13 cellular contexts compared by ENCODE assay signal in genomic region chr17:59763861-59764260, GRCh38. TPM values are rescaled to one million over a fixed set of nuclear protein-coding genes. Genes with fewer than 3 reads are reported as not detected.
DNase-seq lines count a peak whose midpoint lies in the region; ATAC-seq and TF ChIP-seq lines count a peak whose summit lies in the region.
"Had no signal": no experiment of that assay in that cellular context is flagged by ENCODE, and none has a peak within 500 bp of the region (broad histone marks: within the 10 kb centered on the region; RNA-seq: fewer than 3 reads in every experiment).

No MANE protein-coding gene starts in this region.

- H3K4ac ChIP-seq in mesendoderm (ENCODE audit: low read depth, low read length): no peak overlapping the region

- CTCF ChIA-PET in CD8-positive, alpha-beta memory T cell (lab: Charles Lee): interaction anchor here (1.5 kb wide), 1 partner anchor 10 kb away, joined by 7 read pairs; no protein-coding TSS in a partner anchor

- H3K9me3 ChIP-seq in CD8-positive, alpha-beta memory T cell (ENCODE audit: low read length): no peaks in the 10 kb centered on the region
- H3K9me3 ChIP-seq: upper lobe of right lung had no signal

- TF ChIP-seq CTCF in KMS-11 (conservative IDR thresholded peaks at IDR 0.05; ENCODE audit: low read depth, low read length): no peak

- peaks cover 9 to 19% (median 12%) of the 10 kb centered on the region in 3 donors for H3K4me1 Mint-ChIP-seq in CD8-positive, alpha-beta memory T cell

- no peaks in the 10 kb centered on the region for H4K20me1 ChIP-seq in KMS-11 (ENCODE audit: insufficient read depth)

- peaks cover 0 to 7% (median 0%) of the 10 kb centered on the region in 5 donors for H3K9me3 Mint-ChIP-seq in CD8-positive, alpha-beta memory T cell

- H3K4me2 ChIP-seq in KMS-11 (peak overlapping the region; percentile 76), mesendoderm (ENCODE audit: low read length) (no peak overlapping the region)

- H3K4me1 ChIP-seq in KMS-11 (ENCODE audit: low read depth, poor library complexity, severe bottlenecking): peaks cover 45% of the 10 kb centered on the region
- peaks cover 3% of the 10 kb centered on the region for H3K4me1 ChIP-seq in mesendoderm (ENCODE audit: control insufficient read depth, low read depth, low read length)
- H3K4me1 ChIP-seq in CD8-positive, alpha-beta memory T cell (ENCODE audit: insufficient read depth, low read length): peaks cover 3% of the 10 kb centered on the region

- peak overlapping the region; percentile 39; the same call in 1 of the 2 replicates for H3K9ac ChIP-seq in KMS-11
- H3K9ac ChIP-seq in mesendoderm (ENCODE audit: low read length): no peak overlapping the region

- no peak overlapping the region for H3K18ac ChIP-seq in mesendoderm (ENCODE audit: low read length)

- H3K79me2 ChIP-seq in KMS-11 (ENCODE audit: insufficient read depth, low read depth) (no peaks in the 10 kb centered on the region), mesendoderm (ENCODE audit: control insufficient read depth, insufficient read depth, low read length) (no peaks in the 10 kb centered on the region)

- POLR2A ChIA-PET in CD8-positive, alpha-beta memory T cell (lab: Charles Lee): no interaction called here

- no peak overlapping the region for H2AK5ac ChIP-seq in mesendoderm (ENCODE audit: low read length)

- DNase-seq in Daoy (ENCODE audit: low read depth): peak; percentile 47
- peak; percentile 63 for DNase-seq in astrocyte of the hippocampus (ENCODE audit: low read depth, low spot score)
- peak; percentile 43 for DNase-seq in mesendoderm
- no peak for DNase-seq in NCI-H69 (lab: John Stamatoyannopoulos, UW)
- no peak for DNase-seq in CD8-positive, alpha-beta memory T cell
- DNase-seq in SHP77 treated with DMSO at 0.1 percent for 48 hours (lab: John Stamatoyannopoulos, UW): no peak
- DNase-seq: activated gamma-delta T cell, DMS53, kidney, posterior cingulate gyrus, upper lobe of right lung had no signal

- no peak overlapping the region for H3K56ac ChIP-seq in mesendoderm (ENCODE audit: low read length)

- no peak overlapping the region for H2BK120ac ChIP-seq in mesendoderm (ENCODE audit: low read depth, low read length)

- H3K27ac ChIP-seq in KMS-11 (peak overlapping the region; percentile 72), mesendoderm (ENCODE audit: low read depth, low read length) (no peak overlapping the region)
- H3K27ac ChIP-seq in CD8-positive, alpha-beta memory T cell (ENCODE audit: low read depth, low read length): no peak overlapping the region
- H3K27ac ChIP-seq: upper lobe of right lung had no signal

- H3K4me3 Mint-ChIP-seq in CD8-positive, alpha-beta memory T cell: no peak overlapping the region

- no peak overlapping the region for H4K8ac ChIP-seq in mesendoderm (ENCODE audit: low read depth, low read length)

- H3K4me3 ChIP-seq in KMS-11 (IDR thresholded peaks at IDR 0.05; ENCODE audit: insufficient read depth, low read depth, low read length) (no peak overlapping the region), mesendoderm (ENCODE audit: low read length) (no peak overlapping the region)
- H3K4me3 ChIP-seq in CD8-positive, alpha-beta memory T cell (ENCODE audit: low read length): no peak overlapping the region
- H3K4me3 ChIP-seq: upper lobe of right lung had no signal

- H4K5ac ChIP-seq in mesendoderm (ENCODE audit: low read length): no peak overlapping the region

- H2AFZ ChIP-seq in KMS-11 (ENCODE audit: low read depth): no peak overlapping the region

- no peak overlapping the region for H3K23ac ChIP-seq in mesendoderm (ENCODE audit: low read length)

- no peak overlapping the region for H3K27ac Mint-ChIP-seq in CD8-positive, alpha-beta memory T cell

- H3K27me3 ChIP-seq in KMS-11 (ENCODE audit: insufficient read depth, low read depth): no peaks in the 10 kb centered on the region
- no peaks in the 10 kb centered on the region for H3K27me3 ChIP-seq in mesendoderm (ENCODE audit: insufficient read depth, low read length, poor library complexity)
- H3K27me3 ChIP-seq in CD8-positive, alpha-beta memory T cell (ENCODE audit: insufficient read depth, low read length, poor library complexity, severe bottlenecking): no peaks in the 10 kb centered on the region
- H3K27me3 ChIP-seq: upper lobe of right lung had no signal

- H2BK5ac ChIP-seq in mesendoderm (ENCODE audit: low read length): no peak overlapping the region

- H3K79me1 ChIP-seq in mesendoderm (ENCODE audit: low read length): no peaks in the 10 kb centered on the region

- no peaks in the 10 kb centered on the region for H3K27me3 Mint-ChIP-seq in CD8-positive, alpha-beta memory T cell

- no peak overlapping the region for H2BK15ac ChIP-seq in mesendoderm (replicated peaks; ENCODE audit: low read depth)

- WGBS in mesendoderm (ENCODE audit: extremely low coverage, insufficient coverage, low lambda C conversion rate): no CpG with 5 or more reads among the region's 1 CpG

- no peak for ATAC-seq in HG02870 (IDR thresholded peaks at IDR 0.05; ENCODE audit: unreplicated experiment)
- ATAC-seq: upper lobe of right lung had no signal

- peaks cover 4 to 45% (median 9%) of the 10 kb centered on the region in 3 donors for H3K36me3 Mint-ChIP-seq in CD8-positive, alpha-beta memory T cell

- peaks cover 7% of the 10 kb centered on the region; the same call in 1 of the 2 replicates for H3K36me3 ChIP-seq in KMS-11 (ENCODE audit: insufficient read depth)
- H3K36me3 ChIP-seq in mesendoderm (ENCODE audit: control insufficient read depth, insufficient read depth, low read length): no peaks in the 10 kb centered on the region
- H3K36me3 ChIP-seq in CD8-positive, alpha-beta memory T cell (ENCODE audit: insufficient read depth, low read length): peaks cover 4% of the 10 kb centered on the region

RNA-seq across cellular contexts. Expression of gene VMP1, which starts 56.4 kb away (rescaled TPM):
- total RNA-seq in Daoy (2014; rRNA removed; shearing (Covaris generic)): 172 and 212 TPM in 2 replicates
- 46.2 TPM for polyA plus RNA-seq in mesendoderm (2013, experiment 1 of 2)
- 44.2 TPM for polyA plus RNA-seq in mesendoderm (2013, experiment 2 of 2)
- total RNA-seq in CD8-positive, alpha-beta memory T cell: 100 to 1,000 TPM; 150 to 151 TPM
- polyA plus RNA-seq in CD8-positive, alpha-beta memory T cell: 57.0 TPM

RNA-seq across cellular contexts. Expression of gene PTRH2, which starts 56.6 kb away (rescaled TPM):
- total RNA-seq in Daoy (2014; rRNA removed; shearing (Covaris generic)): 28.3 and 39.1 TPM in 2 replicates
- 47.3 TPM for polyA plus RNA-seq in mesendoderm (2013, experiment 1 of 2)
- 46.9 TPM for polyA plus RNA-seq in mesendoderm (2013, experiment 2 of 2)
- 10 to 100 TPM; 38.5 to 43.6 TPM for total RNA-seq in CD8-positive, alpha-beta memory T cell
- 15.9 TPM for polyA plus RNA-seq in CD8-positive, alpha-beta memory T cell

Comparison
In these comparisons a context has a peak if more than half of its experiments do, and no peak if none do; other contexts are left out.
1. DNase-seq: peak in Daoy (single experiment), astrocyte of the hippocampus (single experiment) and mesendoderm (single experiment); none in NCI-H69 (single experiment), CD8-positive, alpha-beta memory T cell (0 of 5) and SHP77 treated with DMSO at 0.1 percent for 48 hours (single experiment).